Comparison of ENCODE assay signal across 1 cellular context in the genomic region with DNA sequence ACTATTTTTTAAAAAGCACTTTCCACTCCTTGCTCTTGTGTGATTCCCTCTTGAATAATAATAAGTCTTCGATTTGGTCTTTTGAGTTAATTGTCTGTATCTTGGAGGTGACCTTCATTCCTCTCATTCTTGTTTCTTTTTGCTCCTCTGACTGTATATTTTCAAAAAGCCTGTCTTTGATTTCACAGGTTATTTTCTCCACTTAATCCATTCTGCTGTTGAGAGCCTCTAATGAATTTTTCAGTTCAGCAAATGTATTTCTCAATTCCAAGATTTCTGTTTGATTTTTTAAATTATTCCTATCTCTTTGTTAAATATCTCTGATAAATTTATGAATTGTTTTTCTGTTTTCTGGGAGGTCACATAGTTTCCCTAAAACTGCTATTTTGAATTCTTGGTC.
TF ChIP-seq lines count a peak whose summit lies in the region.

No MANE protein-coding gene starts in this region.

TF ChIP-seq in H1, 55 proteins besides CTCF, POLR2A, EP300 and RAD21:
- no peak for TF ChIP-seq BACH1 (IDR thresholded peaks at IDR 0.05; ENCODE audit: low read length)
- TF ChIP-seq, protein P1, sequence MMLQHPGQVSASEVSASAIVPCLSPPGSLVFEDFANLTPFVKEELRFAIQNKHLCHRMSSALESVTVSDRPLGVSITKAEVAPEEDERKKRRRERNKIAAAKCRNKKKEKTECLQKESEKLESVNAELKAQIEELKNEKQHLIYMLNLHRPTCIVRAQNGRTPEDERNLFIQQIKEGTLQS (IDR thresholded peaks at IDR 0.05; ENCODE audit: insufficient read depth, low read depth, low read length) = no peak
- TF ChIP-seq, protein P2, sequence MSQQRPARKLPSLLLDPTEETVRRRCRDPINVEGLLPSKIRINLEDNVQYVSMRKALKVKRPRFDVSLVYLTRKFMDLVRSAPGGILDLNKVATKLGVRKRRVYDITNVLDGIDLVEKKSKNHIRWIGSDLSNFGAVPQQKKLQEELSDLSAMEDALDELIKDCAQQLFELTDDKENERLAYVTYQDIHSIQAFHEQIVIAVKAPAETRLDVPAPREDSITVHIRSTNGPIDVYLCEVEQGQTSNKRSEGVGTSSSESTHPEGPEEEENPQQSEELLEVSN (IDR thresholded peaks at IDR 0.05) = no peak
- TF ChIP-seq SP2 (IDR thresholded peaks at IDR 0.05; ENCODE audit: low read length) = no peak
- no peak for TF ChIP-seq FOSL1 (IDR thresholded peaks at IDR 0.05; ENCODE audit: insufficient read depth, low read depth, low read length)
- TF ChIP-seq, protein P3, sequence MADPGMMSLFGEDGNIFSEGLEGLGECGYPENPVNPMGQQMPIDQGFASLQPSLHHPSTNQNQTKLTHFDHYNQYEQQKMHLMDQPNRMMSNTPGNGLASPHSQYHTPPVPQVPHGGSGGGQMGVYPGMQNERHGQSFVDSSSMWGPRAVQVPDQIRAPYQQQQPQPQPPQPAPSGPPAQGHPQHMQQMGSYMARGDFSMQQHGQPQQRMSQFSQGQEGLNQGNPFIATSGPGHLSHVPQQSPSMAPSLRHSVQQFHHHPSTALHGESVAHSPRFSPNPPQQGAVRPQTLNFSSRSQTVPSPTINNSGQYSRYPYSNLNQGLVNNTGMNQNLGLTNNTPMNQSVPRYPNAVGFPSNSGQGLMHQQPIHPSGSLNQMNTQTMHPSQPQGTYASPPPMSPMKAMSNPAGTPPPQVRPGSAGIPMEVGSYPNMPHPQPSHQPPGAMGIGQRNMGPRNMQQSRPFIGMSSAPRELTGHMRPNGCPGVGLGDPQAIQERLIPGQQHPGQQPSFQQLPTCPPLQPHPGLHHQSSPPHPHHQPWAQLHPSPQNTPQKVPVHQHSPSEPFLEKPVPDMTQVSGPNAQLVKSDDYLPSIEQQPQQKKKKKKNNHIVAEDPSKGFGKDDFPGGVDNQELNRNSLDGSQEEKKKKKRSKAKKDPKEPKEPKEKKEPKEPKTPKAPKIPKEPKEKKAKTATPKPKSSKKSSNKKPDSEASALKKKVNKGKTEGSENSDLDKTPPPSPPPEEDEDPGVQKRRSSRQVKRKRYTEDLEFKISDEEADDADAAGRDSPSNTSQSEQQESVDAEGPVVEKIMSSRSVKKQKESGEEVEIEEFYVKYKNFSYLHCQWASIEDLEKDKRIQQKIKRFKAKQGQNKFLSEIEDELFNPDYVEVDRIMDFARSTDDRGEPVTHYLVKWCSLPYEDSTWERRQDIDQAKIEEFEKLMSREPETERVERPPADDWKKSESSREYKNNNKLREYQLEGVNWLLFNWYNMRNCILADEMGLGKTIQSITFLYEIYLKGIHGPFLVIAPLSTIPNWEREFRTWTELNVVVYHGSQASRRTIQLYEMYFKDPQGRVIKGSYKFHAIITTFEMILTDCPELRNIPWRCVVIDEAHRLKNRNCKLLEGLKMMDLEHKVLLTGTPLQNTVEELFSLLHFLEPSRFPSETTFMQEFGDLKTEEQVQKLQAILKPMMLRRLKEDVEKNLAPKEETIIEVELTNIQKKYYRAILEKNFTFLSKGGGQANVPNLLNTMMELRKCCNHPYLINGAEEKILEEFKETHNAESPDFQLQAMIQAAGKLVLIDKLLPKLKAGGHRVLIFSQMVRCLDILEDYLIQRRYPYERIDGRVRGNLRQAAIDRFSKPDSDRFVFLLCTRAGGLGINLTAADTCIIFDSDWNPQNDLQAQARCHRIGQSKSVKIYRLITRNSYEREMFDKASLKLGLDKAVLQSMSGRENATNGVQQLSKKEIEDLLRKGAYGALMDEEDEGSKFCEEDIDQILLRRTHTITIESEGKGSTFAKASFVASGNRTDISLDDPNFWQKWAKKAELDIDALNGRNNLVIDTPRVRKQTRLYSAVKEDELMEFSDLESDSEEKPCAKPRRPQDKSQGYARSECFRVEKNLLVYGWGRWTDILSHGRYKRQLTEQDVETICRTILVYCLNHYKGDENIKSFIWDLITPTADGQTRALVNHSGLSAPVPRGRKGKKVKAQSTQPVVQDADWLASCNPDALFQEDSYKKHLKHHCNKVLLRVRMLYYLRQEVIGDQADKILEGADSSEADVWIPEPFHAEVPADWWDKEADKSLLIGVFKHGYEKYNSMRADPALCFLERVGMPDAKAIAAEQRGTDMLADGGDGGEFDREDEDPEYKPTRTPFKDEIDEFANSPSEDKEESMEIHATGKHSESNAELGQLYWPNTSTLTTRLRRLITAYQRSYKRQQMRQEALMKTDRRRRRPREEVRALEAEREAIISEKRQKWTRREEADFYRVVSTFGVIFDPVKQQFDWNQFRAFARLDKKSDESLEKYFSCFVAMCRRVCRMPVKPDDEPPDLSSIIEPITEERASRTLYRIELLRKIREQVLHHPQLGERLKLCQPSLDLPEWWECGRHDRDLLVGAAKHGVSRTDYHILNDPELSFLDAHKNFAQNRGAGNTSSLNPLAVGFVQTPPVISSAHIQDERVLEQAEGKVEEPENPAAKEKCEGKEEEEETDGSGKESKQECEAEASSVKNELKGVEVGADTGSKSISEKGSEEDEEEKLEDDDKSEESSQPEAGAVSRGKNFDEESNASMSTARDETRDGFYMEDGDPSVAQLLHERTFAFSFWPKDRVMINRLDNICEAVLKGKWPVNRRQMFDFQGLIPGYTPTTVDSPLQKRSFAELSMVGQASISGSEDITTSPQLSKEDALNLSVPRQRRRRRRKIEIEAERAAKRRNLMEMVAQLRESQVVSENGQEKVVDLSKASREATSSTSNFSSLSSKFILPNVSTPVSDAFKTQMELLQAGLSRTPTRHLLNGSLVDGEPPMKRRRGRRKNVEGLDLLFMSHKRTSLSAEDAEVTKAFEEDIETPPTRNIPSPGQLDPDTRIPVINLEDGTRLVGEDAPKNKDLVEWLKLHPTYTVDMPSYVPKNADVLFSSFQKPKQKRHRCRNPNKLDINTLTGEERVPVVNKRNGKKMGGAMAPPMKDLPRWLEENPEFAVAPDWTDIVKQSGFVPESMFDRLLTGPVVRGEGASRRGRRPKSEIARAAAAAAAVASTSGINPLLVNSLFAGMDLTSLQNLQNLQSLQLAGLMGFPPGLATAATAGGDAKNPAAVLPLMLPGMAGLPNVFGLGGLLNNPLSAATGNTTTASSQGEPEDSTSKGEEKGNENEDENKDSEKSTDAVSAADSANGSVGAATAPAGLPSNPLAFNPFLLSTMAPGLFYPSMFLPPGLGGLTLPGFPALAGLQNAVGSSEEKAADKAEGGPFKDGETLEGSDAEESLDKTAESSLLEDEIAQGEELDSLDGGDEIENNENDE (IDR thresholded peaks at IDR 0.05; ENCODE audit: insufficient replicate concordance, low read length) = no peak
- TF ChIP-seq EZH2 (IDR thresholded peaks at IDR 0.05; ENCODE audit: low read depth, low read length, severe bottlenecking) = no peak
- no peak for TF ChIP-seq YY1 (IDR thresholded peaks at IDR 0.05; ENCODE audit: low read depth, low read length)
- no peak for TF ChIP-seq NRF1 (IDR thresholded peaks at IDR 0.05; ENCODE audit: low read depth, low read length)
- TF ChIP-seq SAP30 (IDR thresholded peaks at IDR 0.05; ENCODE audit: insufficient read depth, insufficient replicate concordance, low read length) = no peak
- TF ChIP-seq RBBP5 (IDR thresholded peaks at IDR 0.05; ENCODE audit: borderline replicate concordance, low read depth, low read length) = no peak
- TF ChIP-seq TEAD4 (IDR thresholded peaks at IDR 0.05; ENCODE audit: low read depth, low read length) = no peak
- no peak for TF ChIP-seq ZNF274 (IDR thresholded peaks at IDR 0.05; ENCODE audit: borderline replicate concordance, extremely low read depth, low read length)
- TF ChIP-seq SP1 (IDR thresholded peaks at IDR 0.05; ENCODE audit: low read depth, low read length) = no peak
- no peak for TF ChIP-seq NANOG (IDR thresholded peaks at IDR 0.05; ENCODE audit: insufficient read depth, low read depth, low read length, poor library complexity, severe bottlenecking)
- TF ChIP-seq, protein P4, sequence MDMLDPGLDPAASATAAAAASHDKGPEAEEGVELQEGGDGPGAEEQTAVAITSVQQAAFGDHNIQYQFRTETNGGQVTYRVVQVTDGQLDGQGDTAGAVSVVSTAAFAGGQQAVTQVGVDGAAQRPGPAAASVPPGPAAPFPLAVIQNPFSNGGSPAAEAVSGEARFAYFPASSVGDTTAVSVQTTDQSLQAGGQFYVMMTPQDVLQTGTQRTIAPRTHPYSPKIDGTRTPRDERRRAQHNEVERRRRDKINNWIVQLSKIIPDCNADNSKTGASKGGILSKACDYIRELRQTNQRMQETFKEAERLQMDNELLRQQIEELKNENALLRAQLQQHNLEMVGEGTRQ (IDR thresholded peaks at IDR 0.05; ENCODE audit: low read length) = no peak
